Comparison of ENCODE assay signal across 10 cellular contexts in the genomic region with DNA sequence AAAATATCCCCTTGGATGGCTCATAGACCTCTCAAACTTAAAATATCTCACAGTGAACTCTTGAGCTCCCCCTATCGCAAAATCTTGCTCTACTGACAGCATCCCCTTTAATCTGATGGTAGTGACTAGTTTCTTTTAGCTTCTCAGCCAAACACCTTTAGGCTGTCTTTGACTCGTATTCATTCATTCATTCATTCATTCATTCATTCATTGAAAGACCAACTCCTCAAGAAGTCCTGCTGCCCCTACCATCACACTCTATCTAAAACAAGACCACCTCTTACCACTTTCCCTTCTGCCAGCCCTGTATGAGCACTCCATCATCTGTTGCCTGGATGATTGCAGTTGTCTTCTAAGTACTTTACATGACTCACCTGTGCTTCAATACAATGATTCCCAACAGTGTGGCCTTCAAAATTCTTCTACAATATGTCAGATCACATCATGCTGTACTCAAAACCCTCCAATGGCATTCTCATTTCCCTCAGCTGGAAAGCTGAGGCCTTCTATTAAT. TPM values are rescaled to one million over a fixed set of nuclear protein-coding genes. Genes with fewer than 3 reads are reported as not detected.
A peak's percentile ranks its signal among the peaks of the same experiment; 100 is the strongest.
DNase-seq lines count a peak whose midpoint lies in the region; ATAC-seq and TF ChIP-seq lines count a peak whose summit lies in the region.
"Had no signal": no experiment of that assay in that cellular context is flagged by ENCODE, and none has a peak within 500 bp of the region (broad histone marks: within the 10 kb centered on the region; RNA-seq: fewer than 3 reads in every experiment).

No MANE protein-coding gene starts in this region.

- H3K27me3 Mint-ChIP-seq in chondrocyte (ENCODE audit: low read depth): no peaks in the 10 kb centered on the region

- no peak overlapping the region for H3K4me2 ChIP-seq in parathyroid adenoma (ENCODE audit: low read length)
- H3K4me2 ChIP-seq: BLaER1 treated with 17β-estradiol and CSF1 and Interleukin-3, amounts not matched to agents 10 nM and 100 nM had no signal

- no peak overlapping the region for H3K4me3 Mint-ChIP-seq in chondrocyte (ENCODE audit: unreplicated experiment)
- H3K4me3 Mint-ChIP-seq: T-helper 1 cell treated with Interleukin-12 subunit alpha and Interleukin-12 subunit beta and Interleukin-4 antibody, amounts not matched to agents 30 μg/mL and 1 μg/mL, for 36 hours had no signal

- H3K4me3 ChIP-seq in parathyroid adenoma (ENCODE audit: low read depth, low read length) (no peak overlapping the region), stomach (no peak overlapping the region)
- H3K4me3 ChIP-seq: BLaER1 treated with 17β-estradiol and CSF1 and Interleukin-3, amounts not matched to agents 10 nM and 100 nM had no signal

- H3K9me3 ChIP-seq in parathyroid adenoma (ENCODE audit: control insufficient read depth, low read length) (no peaks in the 10 kb centered on the region), stomach (no peaks in the 10 kb centered on the region)
- H3K9me3 ChIP-seq: BLaER1 treated with 17β-estradiol and CSF1 and Interleukin-3, amounts not matched to agents 10 nM and 100 nM had no signal

- H3K27ac Mint-ChIP-seq in chondrocyte (ENCODE audit: unreplicated experiment): no peak overlapping the region
- H3K27ac Mint-ChIP-seq: T-helper 1 cell treated with Interleukin-12 subunit alpha and Interleukin-12 subunit beta and Interleukin-4 antibody, amounts not matched to agents 30 μg/mL and 1 μg/mL, for 36 hours had no signal

- H3K27ac ChIP-seq in parathyroid adenoma: no peak overlapping the region
- H3K27ac ChIP-seq in stomach: no peak overlapping the region
- H3K27ac ChIP-seq: BLaER1 treated with 17β-estradiol and CSF1 and Interleukin-3, amounts not matched to agents 10 nM and 100 nM had no signal

- no peak for ATAC-seq in GM21423 (IDR thresholded peaks at IDR 0.05; ENCODE audit: unreplicated experiment)

- H3K9me3 Mint-ChIP-seq in chondrocyte (ENCODE audit: low read depth): no peaks in the 10 kb centered on the region
- H3K9me3 Mint-ChIP-seq: T-helper 1 cell treated with Interleukin-12 subunit alpha and Interleukin-12 subunit beta and Interleukin-4 antibody, amounts not matched to agents 30 μg/mL and 1 μg/mL, for 36 hours had no signal

- no peak for TF ChIP-seq POLR2A in stomach (IDR thresholded peaks at IDR 0.05)

- no peaks in the 10 kb centered on the region for H3K36me3 Mint-ChIP-seq in chondrocyte (ENCODE audit: low read depth)

- TF ChIP-seq EP300 in stomach (IDR thresholded peaks at IDR 0.05): no peak

- intact Hi-C loops in stomach (cut with DNase I; ENCODE audit: low total_unique reads): no loop called here

- TF ChIP-seq CTCF in chondrocyte (IDR thresholded peaks at IDR 0.05) (peak; percentile 70), parathyroid adenoma (IDR thresholded peaks at IDR 0.05) (peak; percentile 51), stomach (IDR thresholded peaks at IDR 0.05) (no peak)

- peaks cover 3% of the 10 kb centered on the region for H3K79me2 ChIP-seq in parathyroid adenoma

- H2AFZ ChIP-seq in parathyroid adenoma: no peak overlapping the region

- WGBS in stomach, 5 donors: 55 to 73% (median 65%) methylated on average over 2 of the region's 2 CpGs

- H3K4me1 Mint-ChIP-seq in chondrocyte (ENCODE audit: low read depth): peaks cover 23% of the 10 kb centered on the region

- H3K27me3 ChIP-seq in parathyroid adenoma (ENCODE audit: control insufficient read depth, insufficient read depth, low read length) (no peaks in the 10 kb centered on the region), stomach (no peaks in the 10 kb centered on the region)
- H3K27me3 ChIP-seq: BLaER1 treated with 17β-estradiol and CSF1 and Interleukin-3, amounts not matched to agents 10 nM and 100 nM had no signal

- H3K36me3 ChIP-seq in parathyroid adenoma (ENCODE audit: control insufficient read depth, insufficient read depth, low read length): no peaks in the 10 kb centered on the region
- H3K36me3 ChIP-seq in stomach: no peaks in the 10 kb centered on the region
- H3K36me3 ChIP-seq: BLaER1 treated with 17β-estradiol and CSF1 and Interleukin-3, amounts not matched to agents 10 nM and 100 nM had no signal

- peak; percentile 1 for DNase-seq in NCI-H510A treated with DMSO at 0.1 percent for 48 hours (lab: John Stamatoyannopoulos, UW)
- DNase-seq in NCI-H510A (lab: John Stamatoyannopoulos, UW): no peak
- DNase-seq in LHCN-M2 (ENCODE audit: low read depth): peak; percentile 32
- no peak for DNase-seq in chondrocyte (ENCODE audit: low spot score)
- DNase-seq in GM19238 (ENCODE audit: insufficient read length, low spot score): no peak
- no peak for DNase-seq in stomach

- H3K4me1 ChIP-seq in parathyroid adenoma (peaks cover 30% of the 10 kb centered on the region), stomach (peaks cover 23 to 45% (median 33%) of the 10 kb centered on the region in 4 donors)

- no peak overlapping the region for H3K9ac ChIP-seq in parathyroid adenoma
- H3K9ac ChIP-seq: BLaER1 treated with 17β-estradiol and CSF1 and Interleukin-3, amounts not matched to agents 10 nM and 100 nM had no signal

RNA-seq across cellular contexts. Expression of gene ITGA2, which starts 46.8 kb away (rescaled TPM):
- total RNA-seq in LHCN-M2 (2014; rRNA removed): 1.5 TPM in 2 replicates
- polyA plus RNA-seq in LHCN-M2 (2012): 0.13 TPM
- total RNA-seq in chondrocyte: 0.79 to 1.6 TPM (median 1.0 TPM) in 3 replicates
- 1 to 10 TPM in 4 of 5 donors, under 1 TPM in 1; 0.58 to 8.3 (median 2.9) TPM for total RNA-seq in stomach
- polyA plus RNA-seq in stomach: 1 to 10 TPM in 2 of 3 donors, under 1 TPM in 1; 0.61 to 3.7 (median 3.7) TPM

Comparison
In these comparisons a context has a peak if more than half of its experiments do, and no peak if none do; other contexts are left out.
1. DNase-seq: peak in NCI-H510A treated with DMSO at 0.1 percent for 48 hours (single experiment) and LHCN-M2 (single experiment); none in NCI-H510A (single experiment), chondrocyte (single experiment), GM19238 (single experiment) and stomach (single experiment).
2. CTCF ChIP-seq: peak in chondrocyte (single experiment) and parathyroid adenoma (single experiment); none in stomach (0 of 7).